In genomic region chr11:20715464-20715863, GRCh38 we compare ENCODE assay signal across 28 cellular contexts. TPM values are rescaled to one million over a fixed set of nuclear protein-coding genes. Genes with fewer than 3 reads are reported as not detected.
DNase-seq lines count a peak whose midpoint lies in the region; ATAC-seq and TF ChIP-seq lines count a peak whose summit lies in the region.
"Had no signal": no experiment of that assay in that cellular context is flagged by ENCODE, and none has a peak within 500 bp of the region (broad histone marks: within the 10 kb centered on the region; RNA-seq: fewer than 3 reads in every experiment).

No MANE protein-coding gene starts in this region.

- no peaks in the 10 kb centered on the region for H3K79me2 ChIP-seq in neural cell (replicated peaks; ENCODE audit: insufficient read depth, low read length)
- no peaks in the 10 kb centered on the region for H3K79me2 ChIP-seq in GM23248 (ENCODE audit: insufficient read depth)

- H3K27ac ChIP-seq in neural cell (ENCODE audit: low read length): no peak overlapping the region
- no peak overlapping the region for H3K27ac ChIP-seq in GM23248
- H3K27ac ChIP-seq in Peyer's patch: no peak overlapping the region
- H3K27ac ChIP-seq: BLaER1 had no signal

- H3K27me3 ChIP-seq in neural cell (ENCODE audit: insufficient read depth, low read depth, low read length) (no peaks in the 10 kb centered on the region), GM23248 (replicated peaks; ENCODE audit: insufficient read depth) (no peaks in the 10 kb centered on the region), Peyer's patch (no peaks in the 10 kb centered on the region)
- H3K27me3 ChIP-seq: BE2C, BLaER1 had no signal

- H4K20me1 ChIP-seq in neural cell (ENCODE audit: insufficient read depth): no peaks in the 10 kb centered on the region
- no peaks in the 10 kb centered on the region for H4K20me1 ChIP-seq in GM23248 (ENCODE audit: insufficient read depth)
- H4K20me1 ChIP-seq: BLaER1 had no signal

- H3K4me2 ChIP-seq in neural cell (ENCODE audit: low read length): no peak overlapping the region
- no peak overlapping the region for H3K4me2 ChIP-seq in GM23248 (ENCODE audit: unreplicated experiment)
- H3K4me2 ChIP-seq: BLaER1 had no signal

- no peak overlapping the region for H3K4me3 ChIP-seq in neural cell (ENCODE audit: low read length)
- H3K4me3 ChIP-seq in GM23248: no peak overlapping the region
- H3K4me3 ChIP-seq in Peyer's patch: no peak overlapping the region
- H3K4me3 ChIP-seq: BLaER1, GM12878 had no signal

- peak; percentile 89 for TF ChIP-seq EP300 in neural cell (conservative IDR thresholded peaks at IDR 0.05; ENCODE audit: poor library complexity, severe bottlenecking)

- no peak for TF ChIP-seq CTCF in neural cell (IDR thresholded peaks at IDR 0.05; ENCODE audit: poor library complexity, severe bottlenecking)
- TF ChIP-seq CTCF in Peyer's patch (IDR thresholded peaks at IDR 0.05): no peak

- in situ Hi-C loops in GM23248 (cut with MboI): no loop called here

- H3K9me2 ChIP-seq in neural cell (ENCODE audit: insufficient read depth, low read length): no peaks in the 10 kb centered on the region
- H3K9me2 ChIP-seq in GM23248 (ENCODE audit: insufficient read depth): no peaks in the 10 kb centered on the region

- H3F3A ChIP-seq in neural cell (ENCODE audit: insufficient read depth, low read length, poor library complexity, severe bottlenecking): no peaks in the 10 kb centered on the region
- no peaks in the 10 kb centered on the region for H3F3A ChIP-seq in GM23248 (ENCODE audit: insufficient read depth)

- H3K9ac ChIP-seq in neural cell (ENCODE audit: low read length) (no peak overlapping the region), GM23248 (no peak overlapping the region)
- H3K9ac ChIP-seq: BLaER1 had no signal

- H3K36me3 ChIP-seq in neural cell (ENCODE audit: insufficient read depth, low read length) (no peaks in the 10 kb centered on the region), GM23248 (ENCODE audit: low read depth) (no peaks in the 10 kb centered on the region), Peyer's patch (no peaks in the 10 kb centered on the region)
- H3K36me3 ChIP-seq: BE2C, BLaER1 had no signal

- H2AFZ ChIP-seq in neural cell (ENCODE audit: low read depth, low read length) (no peak overlapping the region), GM23248 (no peak overlapping the region)

- no peak for TF ChIP-seq POLR2A in Peyer's patch (IDR thresholded peaks at IDR 0.05)

- H3K9me3 ChIP-seq in neural cell (ENCODE audit: low read length) (peaks cover 3% of the 10 kb centered on the region), GM23248 (ENCODE audit: low read depth) (no peaks in the 10 kb centered on the region), Peyer's patch (no peaks in the 10 kb centered on the region)
- H3K9me3 ChIP-seq: BE2C had no signal

- DNase-seq in NCI-H524 (lab: John Stamatoyannopoulos, UW) (peak; percentile 37 to 87), NCI-H524 treated with DMSO at 0.1 percent for 48 hours (lab: John Stamatoyannopoulos, UW) (peak; percentile 52), SK-N-DZ (ENCODE audit: low spot score) (peak; percentile 64), GM23248 (no peak), Peyer's patch (no peak)
- DNase-seq: 8988T; ACHN; BE2C; C1 segment of cervical spinal cord; CD4-positive, alpha-beta memory T cell; CD4-positive, CD25-positive, alpha-beta regulatory T cell; CD8-positive, alpha-beta memory T cell; COR-L47; DMS 273 treated with DMSO at 0.1 percent for 48 hours; DMS153; DMS53; DMS79; DND-41; EL; GDM1 had no signal

- TF ChIP-seq RAD21 in neural cell (conservative IDR thresholded peaks at IDR 0.05): no peak

- no peaks in the 10 kb centered on the region for H3K4me1 ChIP-seq in GM23248 (ENCODE audit: insufficient read depth)
- H3K4me1 ChIP-seq in Peyer's patch: no peaks in the 10 kb centered on the region
- H3K4me1 ChIP-seq: BE2C, BLaER1 had no signal

- ATAC-seq in HG03565 (IDR thresholded peaks at IDR 0.05; ENCODE audit: unreplicated experiment) (no peak), GM18868 (IDR thresholded peaks at IDR 0.05; ENCODE audit: unreplicated experiment) (no peak)
- ATAC-seq: GM12878 had no signal

- 9 to 14% methylated on average over 1 of the region's 1 CpG for WGBS in GM23248 (ENCODE audit: low coverage in 1 of 2, low lambda C conversion rate in 2 of 2, missing lambda C conversion rate in 2 of 2), 2 experiments

TF ChIP-seq in neural cell, 6 proteins besides CTCF, POLR2A, EP300 and RAD21:
- TF ChIP-seq POLR2AphosphoS5 (IDR thresholded peaks at IDR 0.05) (peak; percentile 25), EZH2 (IDR thresholded peaks at IDR 0.05; ENCODE audit: borderline replicate concordance, insufficient read depth, low read length, poor library complexity, severe bottlenecking) (no peak)

RNA-seq across cellular contexts. Expression of gene NELL1, which starts 46.1 kb away (rescaled TPM):
- 77.9 and 81.1 TPM in 2 replicates for polyA plus RNA-seq in SK-N-DZ (2014; cell fraction: cytosol; rRNA removed)
- polyA plus RNA-seq in SK-N-DZ (2014; cell fraction: nucleus; rRNA removed): 25.9 and 36.9 TPM in 2 replicates
- polyA plus RNA-seq in neural cell (48.0 and 70.4 TPM in 2 replicates), GM23248 (2016; fragmentation: Nextera tagmentation; extraction: Ambion mirVana) (not detected in 2 replicates)
- 128 and 131 TPM in 2 replicates for polyA minus RNA-seq in neural cell
- total RNA-seq in GM23248 (2014; rRNA removed; shearing (Covaris generic)): not detected in 2 replicates
- not detected for total RNA-seq in Peyer's patch
- total RNA-seq: CD4-positive, alpha-beta memory T cell; CD4-positive, CD25-positive, alpha-beta regulatory T cell; CD8-positive, alpha-beta memory T cell; Daoy; GM12878 had no signal
- polyA plus RNA-seq: AG04450; CD14-positive monocyte; CD4-positive, alpha-beta memory T cell; CD4-positive, CD25-positive, alpha-beta regulatory T cell; CD8-positive, alpha-beta memory T cell had no signal

Comparison
In these comparisons a context has a peak if more than half of its experiments do, and no peak if none do; other contexts are left out.
1. DNase-seq: peak in NCI-H524 (2 of 2), NCI-H524 treated with DMSO at 0.1 percent for 48 hours (single experiment) and SK-N-DZ (single experiment); none in GM23248 (single experiment) and Peyer's patch (0 of 3).